Comparison of ENCODE assay signal across 27 cellular contexts in the genomic region with DNA sequence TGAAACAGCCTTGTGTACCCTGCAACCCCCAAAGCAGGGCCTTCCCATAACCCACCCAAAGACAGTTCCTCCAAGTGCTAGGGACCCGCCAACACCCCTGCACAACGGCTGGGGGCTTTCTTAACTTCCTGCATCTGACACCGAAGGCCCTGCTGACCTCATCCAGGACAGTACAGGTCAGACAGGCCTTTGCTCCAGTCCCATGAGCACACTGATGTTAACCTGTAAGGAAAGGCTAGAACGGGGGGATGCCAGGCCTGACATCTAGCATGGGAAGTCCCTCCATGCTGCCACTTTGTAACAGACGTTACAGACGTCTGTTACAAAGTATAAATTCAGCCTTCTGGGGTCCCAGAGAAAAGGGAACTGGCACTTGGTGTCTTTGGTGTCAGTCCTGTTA.
A peak's percentile ranks its signal among the peaks of the same experiment; 100 is the strongest.
DNase-seq lines count a peak whose midpoint lies in the region; ATAC-seq, FAIRE-seq and TF ChIP-seq lines count a peak whose summit lies in the region.
"Had no signal": no experiment of that assay in that cellular context is flagged by ENCODE, and none has a peak within 500 bp of the region (broad histone marks: within the 10 kb centered on the region; RNA-seq: fewer than 3 reads in every experiment).

No MANE protein-coding gene starts in this region.

- no peak for DNase-seq in HepG2 (ENCODE audit: low spot score)
- DNase-seq in right lobe of liver: no peak
- no peak for DNase-seq in dorsolateral prefrontal cortex
- peak; percentile 32 for DNase-seq in testis
- no peak for DNase-seq in HUDEP-2 (lab: John Stamatoyannopoulos, UW; ENCODE audit: unreplicated experiment in 76 of 76)
- DNase-seq in Peyer's patch: no peak
- no peak for DNase-seq in activated CD4-positive, alpha-beta memory T cell treated with anti-CD3 and anti-CD28 coated beads, Interleukin-2, amount 10 ng/mL, durations not matched to agents 7 days and 5 days
- DNase-seq: ACHN, DMS53, EL, GF-D8, HCEC 1CT, KBM-7, MM.1S, NCI-H1048, NCI-H1417 treated with DMSO at 0.1 percent for 48 hours, NCI-H187, NCI-H2227 treated with DMSO at 0.1 percent for 48 hours, NCI-H510A, NCI-H748 treated with DMSO at 0.1 percent for 48 hours had no signal

- H3K79me2 ChIP-seq in HepG2 (ENCODE audit: insufficient read depth, low read length) (no peaks in the 10 kb centered on the region), OCI-LY1 (ENCODE audit: insufficient read depth, low read length) (no peaks in the 10 kb centered on the region)

- no peaks in the 10 kb centered on the region for H3K9me2 ChIP-seq in OCI-LY1 (ENCODE audit: low read depth, low read length)

- H3K9ac ChIP-seq in HepG2 (ENCODE audit: insufficient read depth, low read depth, low read length) (no peak overlapping the region), OCI-LY1 (ENCODE audit: low read length) (peak overlapping the region; percentile 25; the same call in 1 of the 2 replicates)

- in situ Hi-C loops in HepG2 (cut with HindIII; ENCODE audit: extremely low pct_ligation_motif_present, low pct_unique_long_range_greater_than_20kb): no loop called here

- H3K4me1 ChIP-seq in HepG2 (ENCODE audit: insufficient read depth, low read length) (peaks cover 23% of the 10 kb centered on the region), right lobe of liver (no peaks in the 10 kb centered on the region), OCI-LY1 (ENCODE audit: insufficient read depth, low read length, severe bottlenecking) (peaks cover 26% of the 10 kb centered on the region), testis (no peaks in the 10 kb centered on the region), Peyer's patch (no peaks in the 10 kb centered on the region)

- no peak for FAIRE-seq in HepG2 (lab: Jason Lieb, UNC)
- FAIRE-seq: D721Med had no signal

- H3K27me3 ChIP-seq in HepG2 (ENCODE audit: control insufficient read depth in 1 of 2, insufficient read depth in 2 of 2, low read length in 2 of 2) (no peaks in the 10 kb centered on the region), right lobe of liver (no peaks in the 10 kb centered on the region), OCI-LY1 (ENCODE audit: insufficient read depth, low read length) (no peaks in the 10 kb centered on the region), dorsolateral prefrontal cortex (no peaks in the 10 kb centered on the region), testis (no peaks in the 10 kb centered on the region), Peyer's patch (no peaks in the 10 kb centered on the region)

- ATAC-seq in HepG2 (peak; percentile 29), right lobe of liver (no peak)
- ATAC-seq: GM23338, Panc1, SK-N-SH treated with all-trans-retinoic acid at 6 μM for 48 hours had no signal

- H3K4me2 ChIP-seq in HepG2 (ENCODE audit: low read depth, low read length) (no peak overlapping the region), OCI-LY1 (ENCODE audit: low read length) (no peak overlapping the region; the same call in 1 of the 2 replicates)
- H3K4me2 ChIP-seq: GM23338 had no signal

- TF ChIP-seq EP300 in HepG2 (IDR thresholded peaks at IDR 0.05; ENCODE audit: low read depth in 2 of 2, low read length in 2 of 2): no peak
- no peak for TF ChIP-seq EP300 in HepG2 (CRISPR knock-in tag; IDR thresholded peaks at IDR 0.05; ENCODE audit: borderline replicate concordance)

- CTCF ChIA-PET in HepG2 (lab: Yijun Ruan, JAX; ENCODE audit: low intra/inter-chr PET ratio, low total read pairs): no interaction called here
- CTCF ChIA-PET in activated CD4-positive, alpha-beta memory T cell treated with anti-CD3 and anti-CD28 coated beads, Interleukin-2, amount 10 ng/mL, durations not matched to agents 7 days and 5 days (lab: Charles Lee): no interaction called here

- H4K20me1 ChIP-seq in HepG2 (ENCODE audit: insufficient read depth, low read length) (no peaks in the 10 kb centered on the region), OCI-LY1 (ENCODE audit: insufficient read depth, low read length) (no peaks in the 10 kb centered on the region)

- no peak overlapping the region for H2AFZ ChIP-seq in HepG2 (ENCODE audit: low read length)
- H2AFZ ChIP-seq in OCI-LY1 (ENCODE audit: low read length): no peak overlapping the region
- H2AFZ ChIP-seq: GM23338 had no signal

- H3K4me3 Mint-ChIP-seq in activated CD4-positive, alpha-beta memory T cell treated with anti-CD3 and anti-CD28 coated beads, Interleukin-2, amount 10 ng/mL, durations not matched to agents 7 days and 5 days: no peak overlapping the region
- H3K4me3 Mint-ChIP-seq: CD14-positive monocyte, GM23338 had no signal

- H3K27ac ChIP-seq in HepG2 (ENCODE audit: extremely low read length, insufficient read depth, low read length) (no peak overlapping the region), right lobe of liver (no peak overlapping the region), OCI-LY1 (ENCODE audit: low read depth, low read length, poor library complexity, severe bottlenecking) (peak overlapping the region; percentile 73), dorsolateral prefrontal cortex (peak overlapping the region in 38 of 59 donors; percentile 1 to 89 (median 58)), testis (no peak overlapping the region), Peyer's patch (no peak overlapping the region)
- H3K27ac ChIP-seq: 22Rv1 had no signal

- H3K27me3 Mint-ChIP-seq in activated CD4-positive, alpha-beta memory T cell treated with anti-CD3 and anti-CD28 coated beads, Interleukin-2, amount 10 ng/mL, durations not matched to agents 7 days and 5 days: no peaks in the 10 kb centered on the region

- no peaks in the 10 kb centered on the region for H3K36me3 ChIP-seq in HepG2 (replicated peaks in 1 of 2; ENCODE audit: control insufficient read depth in 1 of 2, insufficient read depth in 2 of 2, low read length in 2 of 2)
- H3K36me3 ChIP-seq in right lobe of liver: no peaks in the 10 kb centered on the region
- H3K36me3 ChIP-seq in OCI-LY1 (ENCODE audit: insufficient read depth, low read length): peaks cover 12% of the 10 kb centered on the region; the same call in 1 of the 2 replicates
- no peaks in the 10 kb centered on the region for H3K36me3 ChIP-seq in testis (ENCODE audit: low read depth, missing control alignments)
- H3K36me3 ChIP-seq in Peyer's patch: no peaks in the 10 kb centered on the region

- BruUV-seq in HepG2 (replicated peaks; lab: Mats Ljungman, UMichigan): no TSS peak

- no peak overlapping the region for H3K27ac Mint-ChIP-seq in activated CD4-positive, alpha-beta memory T cell treated with anti-CD3 and anti-CD28 coated beads, Interleukin-2, amount 10 ng/mL, durations not matched to agents 7 days and 5 days
- H3K27ac Mint-ChIP-seq: GM23338 had no signal

- 45% methylated on average over 6 of the region's 6 CpGs for WGBS in HepG2 (ENCODE audit: low lambda C conversion rate)
- WGBS in right lobe of liver (ENCODE audit: insufficient coverage, low coverage, low lambda C conversion rate, missing lambda C conversion rate): 78% methylated on average over 3 of the region's 6 CpGs
- WGBS in testis, 2 donors: 62 to 70% methylated on average over 6 of the region's 6 CpGs

- no peak for TF ChIP-seq RAD21 in HepG2 (CRISPR knock-in tag; IDR thresholded peaks at IDR 0.05)

- H3K4me3 ChIP-seq in HepG2 (replicated peaks in 1 of 3; ENCODE audit: insufficient read depth in 1 of 3, low read depth in 2 of 3, low read length in 3 of 3): no peak overlapping the region
- no peak overlapping the region for H3K4me3 ChIP-seq in right lobe of liver
- H3K4me3 ChIP-seq in OCI-LY1 (ENCODE audit: low read depth, low read length, poor library complexity, severe bottlenecking): no peak overlapping the region
- H3K4me3 ChIP-seq in dorsolateral prefrontal cortex: no peak overlapping the region
- H3K4me3 ChIP-seq in testis: no peak overlapping the region
- H3K4me3 ChIP-seq in Peyer's patch: no peak overlapping the region
- H3K4me3 ChIP-seq: GM23338 had no signal

- TF ChIP-seq POLR2A in HepG2 (IDR thresholded peaks at IDR 0.05; ENCODE audit: insufficient read depth in 1 of 2, low read depth in 2 of 2, low read length in 2 of 2) (no peak), right lobe of liver (IDR thresholded peaks at IDR 0.05) (no peak), testis (IDR thresholded peaks at IDR 0.05) (no peak), Peyer's patch (IDR thresholded peaks at IDR 0.05) (no peak)

- POLR2A ChIA-PET in HepG2 (lab: Yijun Ruan, JAX): interaction anchor here (1.2 kb wide), 1 partner anchor 10 kb away, joined by 3 read pairs; no protein-coding TSS in a partner anchor
- POLR2A ChIA-PET in activated CD4-positive, alpha-beta memory T cell treated with anti-CD3 and anti-CD28 coated beads, Interleukin-2, amount 10 ng/mL, durations not matched to agents 7 days and 5 days (lab: Charles Lee): no interaction called here

- H3K9me3 ChIP-seq in HepG2 (ENCODE audit: low read length): no peaks in the 10 kb centered on the region
- H3K9me3 ChIP-seq in right lobe of liver: no peaks in the 10 kb centered on the region
- H3K9me3 ChIP-seq in OCI-LY1 (ENCODE audit: low read length): no peaks in the 10 kb centered on the region
- no peaks in the 10 kb centered on the region for H3K9me3 ChIP-seq in testis
- H3K9me3 ChIP-seq in Peyer's patch: no peaks in the 10 kb centered on the region

- intact Hi-C loops in HepG2 (cut with micrococcal nuclease; ENCODE audit: unreplicated experiment): no loop called here
- intact Hi-C loops in right lobe of liver (cut with DNase I): no loop called here
- intact Hi-C loops in dorsolateral prefrontal cortex (cut with DNase I): loop anchor here (5.0 to 10.0 kb wide), 2 partner anchors 77 to 340 kb away; no protein-coding TSS in a partner anchor
- intact Hi-C loops in testis (cut with DNase I; ENCODE audit: low total_unique reads): no loop called here

- H3K4me1 Mint-ChIP-seq in activated CD4-positive, alpha-beta memory T cell treated with anti-CD3 and anti-CD28 coated beads, Interleukin-2, amount 10 ng/mL, durations not matched to agents 7 days and 5 days: no peaks in the 10 kb centered on the region

- no peaks in the 10 kb centered on the region for H3F3A ChIP-seq in OCI-LY1 (ENCODE audit: insufficient read depth, low read length)

- no peaks in the 10 kb centered on the region for H3K36me3 Mint-ChIP-seq in activated CD4-positive, alpha-beta memory T cell treated with anti-CD3 and anti-CD28 coated beads, Interleukin-2, amount 10 ng/mL, durations not matched to agents 7 days and 5 days (ENCODE audit: low read depth)

- no peaks in the 10 kb centered on the region for H3K9me3 Mint-ChIP-seq in activated CD4-positive, alpha-beta memory T cell treated with anti-CD3 and anti-CD28 coated beads, Interleukin-2, amount 10 ng/mL, durations not matched to agents 7 days and 5 days
- H3K9me3 Mint-ChIP-seq: GM23338 had no signal

- TF ChIP-seq CTCF in HepG2 (CRISPR knock-in tag; IDR thresholded peaks at IDR 0.05) (no peak), right lobe of liver (IDR thresholded peaks at IDR 0.05) (no peak), OCI-LY1 (IDR thresholded peaks at IDR 0.05; ENCODE audit: low read length) (no peak), dorsolateral prefrontal cortex (IDR thresholded peaks at IDR 0.05 in 54 of 56, conservative IDR thresholded peaks at IDR 0.05 in 2 of 56; ENCODE audit: low read depth in 1 of 56, partially characterized antibody in 56 of 56) (no peak), testis (IDR thresholded peaks at IDR 0.05) (no peak), Peyer's patch (IDR thresholded peaks at IDR 0.05) (no peak)

Comparison
In these comparisons a context has a peak if more than half of its experiments do, and no peak if none do; other contexts are left out.
1. H3K27ac ChIP-seq: peak in OCI-LY1 (single experiment) and dorsolateral prefrontal cortex (38 of 59); none in HepG2 (single experiment), right lobe of liver (0 of 3), testis (0 of 2) and Peyer's patch (0 of 4).
2. intact Hi-C loops: an anchor here in dorsolateral prefrontal cortex (5.0 to 10.0 kb wide); none called in HepG2, right lobe of liver and testis.